ENCODE assay signal across 11 cellular contexts in genomic region chr6:138722425-138723371, GRCh38. TPM values are rescaled to one million over a fixed set of nuclear protein-coding genes. Genes with fewer than 3 reads are reported as not detected.
A peak's percentile ranks its signal among the peaks of the same experiment; 100 is the strongest.
DNase-seq lines count a peak whose midpoint lies in the region; ATAC-seq, FAIRE-seq and TF ChIP-seq lines count a peak whose summit lies in the region.
"Had no signal": no experiment of that assay in that cellular context is flagged by ENCODE, and none has a peak within 500 bp of the region (broad histone marks: within the 10 kb centered on the region; RNA-seq: fewer than 3 reads in every experiment).

No MANE protein-coding gene starts in this region.

- no peaks in the 10 kb centered on the region for H3K9me3 ChIP-seq in A549
- H3K9me3 ChIP-seq in ovary, result no peaks in the 10 kb centered on the region
- H3K9me3 ChIP-seq: colonic mucosa had no signal

- TF ChIP-seq CTCF in A549 (IDR thresholded peaks at IDR 0.05) (no peak), ovary (IDR thresholded peaks at IDR 0.05) (no peak)

- H3K36me3 ChIP-seq in ovary, result no peaks in the 10 kb centered on the region
- H3K36me3 ChIP-seq: colonic mucosa had no signal

- intact Hi-C loops in ovary (cut with DNase I), result no loop called here

- no peak overlapping the region for H3K4me3 ChIP-seq in A549
- no peak overlapping the region for H3K4me3 ChIP-seq in ovary
- H3K4me3 ChIP-seq: colonic mucosa had no signal

- FAIRE-seq in A549 (lab: Jason Lieb, UNC) (no peak), frontal cortex (lab: Jason Lieb, UNC) (no peak)

- no peak for TF ChIP-seq POLR2A in A549 (IDR thresholded peaks at IDR 0.05; ENCODE audit: low read length)
- TF ChIP-seq POLR2A in ovary (IDR thresholded peaks at IDR 0.05), result no peak

- CTCF ChIA-PET in A549 (lab: Yijun Ruan, JAX), result interaction anchor here (1.3 kb wide), 1 partner anchor 31 kb away, joined by 4 read pairs; no protein-coding TSS in a partner anchor

- in situ Hi-C loops in SK-MEL-5 (cut with HindIII; ENCODE audit: low pct_unique_long_range_greater_than_20kb, low sequenced_read_pairs), result no loop called here

- WGBS in A549 (ENCODE audit: missing lambda C conversion rate), result 87% methylated on average over 4 of the region's 4 CpGs
- WGBS in ovary, 3 donors, result 87 to 90% (median 87%) methylated on average over 4 of the region's 4 CpGs

- H3K27me3 ChIP-seq in ovary, result no peaks in the 10 kb centered on the region
- H3K27me3 ChIP-seq: colonic mucosa had no signal

- H3K4me1 ChIP-seq in A549, result peaks cover 11% of the 10 kb centered on the region
- no peaks in the 10 kb centered on the region for H3K4me1 ChIP-seq in ovary (ENCODE audit: insufficient read depth)
- H3K4me1 ChIP-seq: colonic mucosa had no signal

- POLR2A ChIA-PET in A549 (lab: Yijun Ruan, JAX), result no interaction called here

- peak in 1 of 2 experiments; percentile 34; a peak in 2 of 6 replicates for ATAC-seq in A549
- ATAC-seq in GM19467 (IDR thresholded peaks at IDR 0.05; ENCODE audit: unreplicated experiment), result peak; percentile 46
- no peak for ATAC-seq in HG03571 (IDR thresholded peaks at IDR 0.05; ENCODE audit: unreplicated experiment)

- peak overlapping the region; percentile 51 to 75 for H3K27ac ChIP-seq in A549
- H3K27ac ChIP-seq in ovary, result no peak overlapping the region
- H3K27ac ChIP-seq: C4-2B, colonic mucosa had no signal

- DNase-seq in A549 (ENCODE audit: low read depth in 1 of 2, low spot score in 1 of 2) (peak in 1 of 2 experiments; percentile 10), SK-MEL-5 (ENCODE audit: low read depth, low spot score) (peak; percentile 98), foreskin melanocyte (peak; percentile 94), HUDEP-2 (lab: John Stamatoyannopoulos, UW; ENCODE audit: unreplicated experiment in 76 of 76) (no peak), frontal cortex (ENCODE audit: low spot score in 2 of 2) (no peak), ovary (no peak)
- DNase-seq: colonic mucosa; NK-92 treated with Interleukin-12 subunit alpha and Interleukin-12 subunit beta, amount 100 ng/mL, for 24 hours had no signal

- H3K4me2 ChIP-seq in A549, result peak overlapping the region; percentile 34; the same call in 2 of the 3 replicates

- TF ChIP-seq RAD21 in A549 (conservative IDR thresholded peaks at IDR 0.05 in 1 of 2, IDR thresholded peaks at IDR 0.05 in 1 of 2), result no peak

- TF ChIP-seq EP300 in A549 (IDR thresholded peaks at IDR 0.05) (no peak), ovary (IDR thresholded peaks at IDR 0.05) (no peak)

TF ChIP-seq in A549, 52 proteins besides CTCF, POLR2A, EP300 and RAD21:
- no peak for TF ChIP-seq ZNF302 (CRISPR knock-in tag; IDR thresholded peaks at IDR 0.05)
- TF ChIP-seq MAFK (IDR thresholded peaks at IDR 0.05; ENCODE audit: partially characterized antibody), result peak; percentile 79
- no peak for TF ChIP-seq RCOR1 (IDR thresholded peaks at IDR 0.05; ENCODE audit: low read depth, low read length)
- TF ChIP-seq MYC (IDR thresholded peaks at IDR 0.05; ENCODE audit: borderline replicate concordance, low read length), result no peak

RNA-seq across cellular contexts. Expression of gene CCDC28A, which starts 50.9 kb away (rescaled TPM):
- 17.5 and 23.0 TPM in 2 replicates for polyA plus RNA-seq in A549 (2011; rRNA removed)
- 5.2 and 5.5 TPM in 2 replicates for polyA plus RNA-seq in A549 (2012; cell fraction: cytosol; rRNA removed)
- 1.4 and 2.6 TPM in 2 replicates for polyA plus RNA-seq in A549 (2012; cell fraction: nucleus; rRNA removed)
- polyA plus RNA-seq in A549 (2017; fragmentation: RNase III; extraction: RNeasy Plus Mini Kit Qiagen cat#74134 plus additional on column Dnase treatment), result 8.4 to 11.6 TPM (median 9.0 TPM) in 3 replicates
- polyA minus RNA-seq in A549 (2011; rRNA and poly(A)+ RNA removed), result 2.6 and 5.2 TPM in 2 replicates
- 25.8 and 27.9 TPM in 2 replicates for total RNA-seq in SK-MEL-5 (2014; rRNA removed; shearing (Covaris generic))
- 18.6 and 26.0 TPM in 2 replicates for polyA plus RNA-seq in SK-MEL-5 (2015; cell fraction: cytosol; rRNA removed)
- 8.3 and 10.0 TPM in 2 replicates for polyA plus RNA-seq in SK-MEL-5 (2015; cell fraction: nucleus; rRNA removed)
- total RNA-seq in frontal cortex, result 8.6 TPM
- total RNA-seq in ovary, result 10 to 100 TPM in 4 of 7 donors, 1 to 10 TPM in 3; 6.4 to 23.9 (median 10.3) TPM
- polyA plus RNA-seq in ovary, result 10 to 100 TPM; 25.3 to 26.8 TPM

Comparison
In these comparisons a context has a peak if more than half of its experiments do, and no peak if none do; other contexts are left out.
1. DNase-seq: peak in SK-MEL-5 (single experiment) and foreskin melanocyte (single experiment); none in HUDEP-2 (0 of 76), frontal cortex (0 of 2) and ovary (0 of 5).
2. H3K27ac ChIP-seq: peak in A549 (2 of 2); none in ovary (0 of 2).